In the genomic region with DNA sequence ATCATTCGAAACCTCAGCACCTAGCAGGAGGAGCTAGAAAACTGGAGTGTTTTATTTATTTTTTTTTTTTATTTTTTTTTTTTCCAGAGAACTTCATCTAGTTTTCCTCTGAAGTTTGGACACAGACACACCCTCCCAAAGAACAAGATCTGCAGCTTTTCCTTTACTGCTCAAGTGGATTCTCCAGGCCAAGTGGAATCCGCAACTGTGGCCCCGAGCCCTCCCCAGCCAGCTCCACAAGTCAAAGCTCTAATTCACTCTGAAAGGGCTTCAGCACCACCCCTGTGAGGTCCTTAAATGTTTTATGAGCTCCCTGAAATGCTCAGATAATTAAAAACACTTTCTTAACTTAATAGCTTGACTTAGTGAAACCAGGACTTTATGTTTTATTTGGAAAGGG, we compare ENCODE assay signal across 20 cellular contexts.
A peak's percentile ranks its signal among the peaks of the same experiment; 100 is the strongest.
DNase-seq lines count a peak whose midpoint lies in the region; ATAC-seq and TF ChIP-seq lines count a peak whose summit lies in the region.
"Had no signal": no experiment of that assay in that cellular context is flagged by ENCODE, and none has a peak within 500 bp of the region (broad histone marks: within the 10 kb centered on the region; RNA-seq: fewer than 3 reads in every experiment).

No MANE protein-coding gene starts in this region.

- H3K36me3 ChIP-seq in mammary epithelial cell (ENCODE audit: insufficient read depth, low read length) = no peaks in the 10 kb centered on the region
- H3K36me3 ChIP-seq in breast epithelium = no peaks in the 10 kb centered on the region
- no peaks in the 10 kb centered on the region for H3K36me3 ChIP-seq in left lung
- H3K36me3 ChIP-seq: BE2C, BLaER1 had no signal

- no peaks in the 10 kb centered on the region for H3K27me3 ChIP-seq in mammary epithelial cell (ENCODE audit: insufficient read depth, low read length)
- H3K27me3 ChIP-seq in breast epithelium = no peaks in the 10 kb centered on the region
- H3K27me3 ChIP-seq in left lung = no peaks in the 10 kb centered on the region
- H3K27me3 ChIP-seq: BE2C, BLaER1 had no signal

- H2AFZ ChIP-seq in mammary epithelial cell (ENCODE audit: low read depth, low read length) = no peak overlapping the region

- DNase-seq in mammary epithelial cell (no peak), breast epithelium (ENCODE audit: low spot score in 2 of 2) (no peak), left lung (no peak), posterior cingulate gyrus (no peak)
- DNase-seq: 8988T; ACHN; BE2C; CD4-positive, alpha-beta memory T cell; CD4-positive, CD25-positive, alpha-beta regulatory T cell; CD8-positive, alpha-beta memory T cell; COR-L47; DMS 273 treated with DMSO at 0.1 percent for 48 hours; DMS153; DND-41; EL; GDM1 had no signal

- H3K9me3 Mint-ChIP-seq in stimulated activated memory B cell treated with anti-CD40 and anti-IgM and Interleukin-4, amounts not matched to agents 10 μg/mL and 1 μg/mL and 100 μg/mL, for 72 hours = peaks cover 3% of the 10 kb centered on the region

- CTCF ChIA-PET in mammary epithelial cell (lab: Charles Lee; ENCODE audit: low non-redundant PET) = interaction anchor here (0.6 kb wide), 1 partner anchor 441 kb away, joined by 5 read pairs; no protein-coding TSS in a partner anchor

- H3K4me3 ChIP-seq in mammary epithelial cell (replicated peaks in 1 of 3; ENCODE audit: insufficient read depth in 1 of 3, low read depth in 2 of 3, low read length in 3 of 3) (no peak overlapping the region), breast epithelium (no peak overlapping the region), left lung (no peak overlapping the region)
- H3K4me3 ChIP-seq: BLaER1, GM12878 had no signal

- H3K27ac Mint-ChIP-seq in stimulated activated memory B cell treated with anti-CD40 and anti-IgM and Interleukin-4, amounts not matched to agents 10 μg/mL and 1 μg/mL and 100 μg/mL, for 72 hours = no peak overlapping the region
- H3K27ac Mint-ChIP-seq: CD14-positive monocyte; CD4-positive, alpha-beta memory T cell; CD4-positive, CD25-positive, alpha-beta regulatory T cell; CD8-positive, alpha-beta memory T cell had no signal

- H4K20me1 ChIP-seq in mammary epithelial cell (ENCODE audit: insufficient read depth, low read length) = no peaks in the 10 kb centered on the region
- H4K20me1 ChIP-seq: BLaER1 had no signal

- WGBS in mammary epithelial cell (ENCODE audit: low coverage, missing lambda C conversion rate) = 100% methylated on average over 3 of the region's 3 CpGs

- no peak overlapping the region for H3K4me3 Mint-ChIP-seq in stimulated activated memory B cell treated with anti-CD40 and anti-IgM and Interleukin-4, amounts not matched to agents 10 μg/mL and 1 μg/mL and 100 μg/mL, for 72 hours
- H3K4me3 Mint-ChIP-seq: CD14-positive monocyte; CD4-positive, alpha-beta memory T cell; CD4-positive, CD25-positive, alpha-beta regulatory T cell; CD8-positive, alpha-beta memory T cell had no signal

- no TSS peak for BruUV-seq in mammary epithelial cell (replicated peaks; lab: Mats Ljungman, UMichigan)

- H3K27me3 Mint-ChIP-seq in stimulated activated memory B cell treated with anti-CD40 and anti-IgM and Interleukin-4, amounts not matched to agents 10 μg/mL and 1 μg/mL and 100 μg/mL, for 72 hours = peaks cover 9% of the 10 kb centered on the region
- H3K27me3 Mint-ChIP-seq: CD4-positive, CD25-positive, alpha-beta regulatory T cell had no signal

- H3K9me3 ChIP-seq in mammary epithelial cell (replicated peaks; ENCODE audit: insufficient read depth, low read length) (no peaks in the 10 kb centered on the region), breast epithelium (no peaks in the 10 kb centered on the region), left lung (no peaks in the 10 kb centered on the region)
- H3K9me3 ChIP-seq: BE2C, BLaER1 had no signal

- H3K36me3 Mint-ChIP-seq in stimulated activated memory B cell treated with anti-CD40 and anti-IgM and Interleukin-4, amounts not matched to agents 10 μg/mL and 1 μg/mL and 100 μg/mL, for 72 hours = no peaks in the 10 kb centered on the region
- H3K36me3 Mint-ChIP-seq: CD14-positive monocyte; CD4-positive, alpha-beta memory T cell; CD4-positive, CD25-positive, alpha-beta regulatory T cell; CD8-positive, alpha-beta memory T cell had no signal

- dilution Hi-C loops in mammary epithelial cell (cut with HindIII; ENCODE audit: low sequenced_read_pairs) = no loop called here

- peak overlapping the region; percentile 5 for H3K4me2 ChIP-seq in mammary epithelial cell (ENCODE audit: insufficient read depth, low read depth, low read length)
- H3K4me2 ChIP-seq: BLaER1 had no signal

- no peaks in the 10 kb centered on the region for H3K79me2 ChIP-seq in mammary epithelial cell (ENCODE audit: insufficient read depth, low read length)

- TF ChIP-seq CTCF in mammary epithelial cell (conservative IDR thresholded peaks at IDR 0.05 in 1 of 2, IDR thresholded peaks at IDR 0.05 in 1 of 2; ENCODE audit: extremely low read depth in 1 of 2, insufficient read depth in 1 of 2, low read depth in 1 of 2, low read length in 2 of 2) (no peak), breast epithelium (IDR thresholded peaks at IDR 0.05) (no peak), left lung (IDR thresholded peaks at IDR 0.05) (no peak)

- intact Hi-C loops in mammary epithelial cell (cut with micrococcal nuclease) = no loop called here
- intact Hi-C loops in breast epithelium (cut with DNase I; ENCODE audit: low total_unique reads) = no loop called here
- intact Hi-C loops in left lung (cut with DNase I) = no loop called here
- intact Hi-C loops in posterior cingulate gyrus (cut with DNase I) = no loop called here

- peaks cover 11% of the 10 kb centered on the region for H3K4me1 ChIP-seq in mammary epithelial cell (ENCODE audit: insufficient read depth, low read length)
- no peaks in the 10 kb centered on the region for H3K4me1 ChIP-seq in breast epithelium
- H3K4me1 ChIP-seq in left lung = no peaks in the 10 kb centered on the region
- H3K4me1 ChIP-seq: BE2C, BLaER1 had no signal

- H3K4me1 Mint-ChIP-seq in stimulated activated memory B cell treated with anti-CD40 and anti-IgM and Interleukin-4, amounts not matched to agents 10 μg/mL and 1 μg/mL and 100 μg/mL, for 72 hours = no peaks in the 10 kb centered on the region
- H3K4me1 Mint-ChIP-seq: CD14-positive monocyte; CD4-positive, alpha-beta memory T cell; CD4-positive, CD25-positive, alpha-beta regulatory T cell; CD8-positive, alpha-beta memory T cell had no signal

- in situ Hi-C loops in mammary epithelial cell (cut with MboI; ENCODE audit: low sequenced_read_pairs in 2 of 2) = no loop called here

- H3K9ac ChIP-seq in mammary epithelial cell (ENCODE audit: insufficient read depth, low read length) = no peak overlapping the region
- H3K9ac ChIP-seq: BLaER1 had no signal

- H3K27ac ChIP-seq in mammary epithelial cell (ENCODE audit: insufficient read depth, low read depth, low read length) = no peak overlapping the region
- no peak overlapping the region for H3K27ac ChIP-seq in breast epithelium
- H3K27ac ChIP-seq in left lung = no peak overlapping the region
- H3K27ac ChIP-seq: BLaER1 had no signal

- peak; percentile 79 for ATAC-seq in left lung
- ATAC-seq in stimulated activated memory B cell treated with anti-CD40 and anti-IgM and Interleukin-4, amounts not matched to agents 10 μg/mL and 1 μg/mL and 100 μg/mL, for 72 hours = no peak
- ATAC-seq: GM12878 had no signal

- TF ChIP-seq POLR2A in breast epithelium (IDR thresholded peaks at IDR 0.05) = no peak
